Comparison of ENCODE assay signal across 9 cellular contexts in the genomic region with DNA sequence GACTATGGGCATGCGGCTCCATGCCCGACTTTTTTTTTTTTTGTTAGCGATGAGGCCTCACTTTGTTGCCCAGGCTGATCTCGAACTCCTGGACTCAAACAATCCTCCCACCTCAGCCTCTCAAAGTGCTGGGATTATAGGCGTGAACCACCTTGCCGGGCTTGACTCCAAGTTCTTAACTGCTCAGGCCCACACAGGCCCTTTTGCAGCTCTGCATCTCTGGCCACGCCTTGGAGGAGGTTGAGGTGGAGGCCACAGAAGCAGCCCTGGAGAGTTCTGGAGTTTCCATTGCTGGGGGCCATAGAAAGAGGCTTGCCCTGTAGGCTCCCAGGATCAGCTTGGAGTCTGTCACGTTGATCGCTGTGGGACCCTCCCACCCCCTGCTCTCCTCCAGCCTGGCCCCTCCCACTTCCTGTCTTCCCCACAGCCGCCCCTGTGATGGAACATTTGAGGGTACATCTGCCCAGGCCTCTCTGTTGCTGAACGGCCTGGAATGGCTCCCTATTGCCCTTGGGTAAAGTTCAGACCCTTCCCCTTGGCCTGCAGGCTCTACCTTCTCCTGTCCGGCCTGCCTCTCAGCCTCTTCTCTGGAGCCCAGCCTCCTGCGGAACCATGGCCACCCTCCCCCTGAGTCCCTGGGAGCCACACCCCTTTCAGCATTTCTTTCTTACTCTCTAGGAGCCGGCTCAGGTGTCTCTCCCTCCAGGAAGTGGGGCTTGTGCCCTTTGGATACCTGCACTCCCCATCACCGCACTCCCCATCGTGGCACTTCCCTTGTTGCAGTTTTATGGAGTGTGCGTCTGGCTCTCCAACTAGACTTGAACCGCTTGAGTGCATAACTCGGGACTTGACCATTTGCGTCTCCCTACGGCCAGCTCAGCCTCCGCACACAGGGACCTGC. TPM values are rescaled to one million over a fixed set of nuclear protein-coding genes. Genes with fewer than 3 reads are reported as not detected.
DNase-seq lines count a peak whose midpoint lies in the region; ATAC-seq lines count a peak whose summit lies in the region.
"Had no signal": no experiment of that assay in that cellular context is flagged by ENCODE, and none has a peak within 500 bp of the region (broad histone marks: within the 10 kb centered on the region; RNA-seq: fewer than 3 reads in every experiment).

No MANE protein-coding gene starts in this region.

- H3K4ac ChIP-seq in neuronal stem cell (ENCODE audit: low read length): no peak overlapping the region

- peak overlapping the region; percentile 62 for H2BK5ac ChIP-seq in neuronal stem cell (ENCODE audit: low read length)

- ATAC-seq in activated naive CD4-positive, alpha-beta T cell treated with anti-CD3 and anti-CD28 coated beads, Interleukin-2, amount 50 U/mL, for 72 hours: peak; percentile 77 to 87

- no CpG with 5 or more reads among the region's 22 CpGs for WGBS in neuronal stem cell (ENCODE audit: extremely low coverage in 2 of 2, insufficient read length in 2 of 2, insufficient replicate concordance in 1 of 2), 2 donors
- 74% methylated on average over 22 of the region's 22 CpGs for WGBS in thymus

- H2BK15ac ChIP-seq in neuronal stem cell (ENCODE audit: low read length): peak overlapping the region; percentile 42

- H3K79me1 ChIP-seq in neuronal stem cell (ENCODE audit: low read depth, low read length): no peaks in the 10 kb centered on the region

- H2BK120ac ChIP-seq in neuronal stem cell (ENCODE audit: low read depth, low read length): no peak overlapping the region

- peak overlapping the region; percentile 21 for H3K4me2 ChIP-seq in neuronal stem cell (ENCODE audit: insufficient read depth, low read length, poor library complexity, severe bottlenecking)

- H4K91ac ChIP-seq in neuronal stem cell (ENCODE audit: low read depth, low read length, poor library complexity): no peak overlapping the region

- DNase-seq in activated gamma-delta T cell treated with Interleukin-2 at 50 U/mL for 16 hours: peak; percentile 48
- no peak for DNase-seq in activated gamma-delta T cell (lab: John Stamatoyannopoulos, UW)
- peak in 1 of 2 donors; percentile 42 for DNase-seq in activated naive CD4-positive, alpha-beta T cell treated with anti-CD3 and anti-CD28 coated beads, Interleukin-2, amount 50 U/mL, for 72 hours (ENCODE audit: low spot score in 2 of 2)
- no peak for DNase-seq in neuronal stem cell (ENCODE audit: low spot score)
- no peak for DNase-seq in T-helper 1 cell
- DNase-seq in SIG-M5 (lab: John Stamatoyannopoulos, UW): no peak
- no peak for DNase-seq in C1 segment of cervical spinal cord (lab: John Stamatoyannopoulos, UW)
- DNase-seq: MV-4-11 had no signal

- no peak overlapping the region for H3K23ac ChIP-seq in neuronal stem cell (ENCODE audit: low read depth, low read length, poor library complexity)

- H3K18ac ChIP-seq in neuronal stem cell (ENCODE audit: low read length): peak overlapping the region; percentile 94

- H3K27ac ChIP-seq in neuronal stem cell (replicated peaks; ENCODE audit: low read length) (no peak overlapping the region), thymus (ENCODE audit: low read depth) (peak overlapping the region; percentile 76)

- H2AFZ ChIP-seq in neuronal stem cell (ENCODE audit: low read length): peak overlapping the region; percentile 79

- peak overlapping the region; percentile 12 for H2AK5ac ChIP-seq in neuronal stem cell (ENCODE audit: low read depth, low read length)

- H3K36me3 ChIP-seq in neuronal stem cell (replicated peaks in 1 of 2; ENCODE audit: control insufficient read depth in 2 of 2, insufficient read depth in 2 of 2, low read length in 2 of 2) (no peaks in the 10 kb centered on the region), thymus (ENCODE audit: control insufficient read depth, insufficient read depth) (no peaks in the 10 kb centered on the region)

- H4K8ac ChIP-seq in neuronal stem cell (ENCODE audit: low read depth, low read length): no peak overlapping the region

- H2BK12ac ChIP-seq in neuronal stem cell (ENCODE audit: low read length): peak overlapping the region; percentile 10

- no peak overlapping the region for H3K4me3 ChIP-seq in neuronal stem cell (ENCODE audit: low read length in 2 of 2)
- H3K4me3 ChIP-seq in thymus (ENCODE audit: low read length): peak overlapping the region; percentile 8

- H3K27me3 ChIP-seq in neuronal stem cell (ENCODE audit: control insufficient read depth in 3 of 3, insufficient read depth in 3 of 3, low read depth in 1 of 3, low read length in 3 of 3) (no peaks in the 10 kb centered on the region), thymus (ENCODE audit: control insufficient read depth, insufficient read depth) (no peaks in the 10 kb centered on the region)

- no peaks in the 10 kb centered on the region for H3K9me3 ChIP-seq in neuronal stem cell (replicated peaks in 1 of 2; ENCODE audit: control insufficient read depth in 2 of 2, insufficient read depth in 1 of 2, low read depth in 1 of 2, low read length in 2 of 2)
- no peaks in the 10 kb centered on the region for H3K9me3 ChIP-seq in thymus (ENCODE audit: control insufficient read depth)

- H3K9ac ChIP-seq in neuronal stem cell (ENCODE audit: low read depth, low read length, poor library complexity): peak overlapping the region; percentile 51

- H3K27ac Mint-ChIP-seq in activated naive CD4-positive, alpha-beta T cell treated with anti-CD3 and anti-CD28 coated beads, Interleukin-2, amount 50 U/mL, for 72 hours: peak overlapping the region; percentile 79 to 82

- no peak overlapping the region for H3K14ac ChIP-seq in neuronal stem cell (ENCODE audit: low read length)

- H3K4me1 ChIP-seq in neuronal stem cell (ENCODE audit: control insufficient read depth in 2 of 2, insufficient read depth in 1 of 2, low read depth in 1 of 2, low read length in 2 of 2) (peaks cover 10 to 15% of the 10 kb centered on the region in 2 donors), thymus (ENCODE audit: control insufficient read depth, insufficient read depth, low read length) (peaks cover 27% of the 10 kb centered on the region)

- peaks cover 0 to 10% of the 10 kb centered on the region in 2 donors for H3K36me3 Mint-ChIP-seq in activated naive CD4-positive, alpha-beta T cell treated with anti-CD3 and anti-CD28 coated beads, Interleukin-2, amount 50 U/mL, for 72 hours

- H3K9me3 Mint-ChIP-seq in activated naive CD4-positive, alpha-beta T cell treated with anti-CD3 and anti-CD28 coated beads, Interleukin-2, amount 50 U/mL, for 72 hours: peaks cover 3 to 7% of the 10 kb centered on the region in 2 donors

RNA-seq across cellular contexts. Expression of a gene that starts 30.4 kb away (rescaled TPM):
- 1 to 10 TPM; 3.6 to 5.7 TPM for total RNA-seq in activated naive CD4-positive, alpha-beta T cell treated with anti-CD3 and anti-CD28 coated beads, Interleukin-2, amount 50 U/mL, for 72 hours
- polyA plus RNA-seq in neuronal stem cell (2013, experiment 1 of 2): 15.9 TPM
- polyA plus RNA-seq in neuronal stem cell (2013, experiment 2 of 2): 15.2 TPM
- polyA plus RNA-seq in thymus: 13.7 TPM
